ENCODE assay signal across 27 cellular contexts in the genomic region with DNA sequence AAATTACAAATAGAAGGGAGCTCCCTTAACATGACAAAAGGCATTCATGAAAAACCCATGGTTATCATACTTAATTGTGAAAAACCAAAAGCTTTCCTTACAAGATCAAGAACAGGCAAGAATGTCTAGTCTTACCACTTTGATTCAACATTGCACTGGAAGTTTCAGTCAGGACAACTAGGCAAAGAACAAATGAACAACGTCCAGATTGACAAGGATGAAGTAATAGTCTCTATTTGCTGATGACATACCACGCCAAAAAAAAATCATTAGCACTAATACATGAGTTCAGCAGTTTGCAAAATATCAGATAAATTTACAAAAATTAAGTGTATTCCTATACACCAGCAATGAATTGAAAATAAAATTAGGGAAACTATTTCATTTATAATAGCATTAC.
"Had no signal": no experiment of that assay in that cellular context is flagged by ENCODE, and none has a peak within 500 bp of the region (broad histone marks: within the 10 kb centered on the region; RNA-seq: fewer than 3 reads in every experiment).

No MANE protein-coding gene starts in this region.

- H3K9me3 ChIP-seq: colonic mucosa, esophagus muscularis mucosa, esophagus squamous epithelium, gastrocnemius medialis, gastroesophageal sphincter, heart left ventricle had no signal

- H3K36me3 ChIP-seq: colonic mucosa, esophagus muscularis mucosa, esophagus squamous epithelium, gastrocnemius medialis, gastroesophageal sphincter, heart left ventricle had no signal

- ATAC-seq: effector memory CD8-positive, alpha-beta T cell; esophagus mucosa; foreskin keratinocyte; gastrocnemius medialis; gastroesophageal sphincter; heart left ventricle had no signal

- H3K27me3 ChIP-seq: colonic mucosa, dorsolateral prefrontal cortex, esophagus muscularis mucosa, esophagus squamous epithelium, foreskin keratinocyte, gastrocnemius medialis, gastroesophageal sphincter, heart left ventricle had no signal

- H3K4me3 ChIP-seq: colonic mucosa, coronary artery, dorsolateral prefrontal cortex, esophagus muscularis mucosa, esophagus squamous epithelium, gastrocnemius medialis, gastroesophageal sphincter, heart left ventricle had no signal

- DNase-seq: colonic mucosa; cortex of kidney; dermis blood vessel endothelial cell; dorsolateral prefrontal cortex; effector CD4-positive, alpha-beta T cell; effector CD8-positive, alpha-beta T cell; effector memory CD4-positive, alpha-beta T cell; effector memory CD8-positive, alpha-beta T cell; endodermal cell; erythroblast; esophagus squamous epithelium; foreskin fibroblast; foreskin keratinocyte; foreskin melanocyte; gastrocnemius medialis; glutamatergic neuron; head of caudate nucleus; heart left ventricle had no signal

- FAIRE-seq: colon, endometrium, endothelial cell of umbilical vein, frontal cortex had no signal

- H3K27ac ChIP-seq: colonic mucosa, coronary artery, dorsolateral prefrontal cortex, epithelial cell of prostate, esophagus muscularis mucosa, esophagus squamous epithelium, foreskin keratinocyte, gastrocnemius medialis, gastroesophageal sphincter, heart left ventricle had no signal

- H3K4me1 ChIP-seq: colonic mucosa, esophagus muscularis mucosa, esophagus squamous epithelium, foreskin keratinocyte, gastrocnemius medialis, gastroesophageal sphincter, heart left ventricle had no signal
